ENCODE assay signal across 21 cellular contexts in genomic region chr18:39854291-39854690, GRCh38.
"Had no signal": no experiment of that assay in that cellular context is flagged by ENCODE, and none has a peak within 500 bp of the region (broad histone marks: within the 10 kb centered on the region; RNA-seq: fewer than 3 reads in every experiment).

No MANE protein-coding gene starts in this region.

- H3K36me3 ChIP-seq: SJSA1 had no signal

- H3K4me2 ChIP-seq: KMS-11 had no signal

- H3K36me3 Mint-ChIP-seq: IgD-negative memory B cell had no signal

- DNase-seq: Kasumi-1, NCI-H1092, NCI-H1105 treated with DMSO at 0.1 percent for 48 hours, NCI-H1417 treated with DMSO at 0.1 percent for 48 hours, NCI-H146, NCI-H1694 treated with DMSO at 0.1 percent for 48 hours, NCI-H1930, NCI-H2081, NCI-H2107, NCI-H2227 treated with DMSO at 0.1 percent for 48 hours, NCI-H524, NCI-H526 treated with DMSO at 0.1 percent for 48 hours, NCI-H748 treated with DMSO at 0.1 percent for 48 hours, Right ventricle myocardium superior, RPMI8226, SIG-M5 had no signal

- H3K4me3 Mint-ChIP-seq: IgD-negative memory B cell had no signal

- H3K27me3 ChIP-seq: SJSA1 had no signal

- H3K4me3 ChIP-seq: K562, SJSA1, SK-N-MC had no signal

- ATAC-seq: K562 had no signal

- H3K4me1 Mint-ChIP-seq: IgD-negative memory B cell had no signal

- H3K27ac ChIP-seq: KMS-11, SJSA1, SK-N-MC had no signal

- H3K9ac ChIP-seq: KMS-11 had no signal

- H3K4me1 ChIP-seq: SJSA1 had no signal

- H3K27me3 Mint-ChIP-seq: IgD-negative memory B cell had no signal

- H3K27ac Mint-ChIP-seq: IgD-negative memory B cell had no signal
